In genomic region chrX:19814240-19814639, GRCh38 we compare ENCODE assay signal across 9 cellular contexts.
DNase-seq lines count a peak whose midpoint lies in the region; ATAC-seq and TF ChIP-seq lines count a peak whose summit lies in the region.
"Had no signal": no experiment of that assay in that cellular context is flagged by ENCODE, and none has a peak within 500 bp of the region (broad histone marks: within the 10 kb centered on the region; RNA-seq: fewer than 3 reads in every experiment).

No MANE protein-coding gene starts in this region.

- ATAC-seq in left cardiac atrium, result peak; percentile 34 to 38
- ATAC-seq in esophagus mucosa, result peak; percentile 11
- ATAC-seq in upper lobe of right lung, result peak; percentile 95
- no peak for ATAC-seq in HG03439 (IDR thresholded peaks at IDR 0.05; ENCODE audit: unreplicated experiment)
- ATAC-seq: body of pancreas had no signal

- H3K4me1 ChIP-seq in right atrium auricular region, result no peaks in the 10 kb centered on the region
- peaks cover 52% of the 10 kb centered on the region for H3K4me1 ChIP-seq in OCI-LY1 (ENCODE audit: insufficient read depth, low read length, severe bottlenecking)
- H3K4me1 ChIP-seq in upper lobe of right lung, result peaks cover 17% of the 10 kb centered on the region
- H3K4me1 ChIP-seq: body of pancreas had no signal

- H3K36me3 ChIP-seq in right atrium auricular region (no peaks in the 10 kb centered on the region), OCI-LY1 (ENCODE audit: insufficient read depth, low read length) (no peaks in the 10 kb centered on the region), upper lobe of right lung (no peaks in the 10 kb centered on the region)

- no peak for DNase-seq in left cardiac atrium
- no peak for DNase-seq in right atrium auricular region (ENCODE audit: low spot score)
- DNase-seq in upper lobe of right lung, result no peak
- DNase-seq in NCI-H2081 (lab: John Stamatoyannopoulos, UW), result no peak
- DNase-seq in midbrain (lab: John Stamatoyannopoulos, UW), result no peak

- H3K9ac ChIP-seq in OCI-LY1 (ENCODE audit: low read length), result peak overlapping the region; percentile 24; the same call in 1 of the 2 replicates

- H3K4me2 ChIP-seq in OCI-LY1 (ENCODE audit: low read length), result peak overlapping the region; percentile 29; the same call in 1 of the 2 replicates

- no peaks in the 10 kb centered on the region for H4K20me1 ChIP-seq in OCI-LY1 (ENCODE audit: insufficient read depth, low read length)

- H3K27ac ChIP-seq in right atrium auricular region (no peak overlapping the region), OCI-LY1 (ENCODE audit: low read depth, low read length, poor library complexity, severe bottlenecking) (peak overlapping the region; percentile 69), upper lobe of right lung (no peak overlapping the region)
- H3K27ac ChIP-seq: body of pancreas had no signal

- TF ChIP-seq CTCF in right atrium auricular region (IDR thresholded peaks at IDR 0.05) (no peak), OCI-LY1 (IDR thresholded peaks at IDR 0.05; ENCODE audit: low read length) (peak; percentile 17; the same call in 1 of the 2 replicates), upper lobe of right lung (IDR thresholded peaks at IDR 0.05) (peak; percentile 4)

- no peaks in the 10 kb centered on the region for H3K9me2 ChIP-seq in OCI-LY1 (ENCODE audit: low read depth, low read length)

- no peak overlapping the region for H2AFZ ChIP-seq in OCI-LY1 (ENCODE audit: low read length)

- intact Hi-C loops in left cardiac atrium (cut with DNase I) (no loop called here), upper lobe of right lung (cut with DNase I) (no loop called here)

- peaks cover 0 to under 1% of the 10 kb centered on the region in 2 donors for H3K9me3 ChIP-seq in right atrium auricular region
- H3K9me3 ChIP-seq in OCI-LY1 (ENCODE audit: low read length), result no peaks in the 10 kb centered on the region
- H3K9me3 ChIP-seq in upper lobe of right lung, result no peaks in the 10 kb centered on the region
- H3K9me3 ChIP-seq: body of pancreas had no signal

- no peaks in the 10 kb centered on the region for H3F3A ChIP-seq in OCI-LY1 (ENCODE audit: insufficient read depth, low read length)

- H3K4me3 ChIP-seq in right atrium auricular region (no peak overlapping the region), OCI-LY1 (ENCODE audit: low read depth, low read length, poor library complexity, severe bottlenecking) (no peak overlapping the region), upper lobe of right lung (no peak overlapping the region)
- H3K4me3 ChIP-seq: body of pancreas had no signal

- H3K27me3 ChIP-seq in right atrium auricular region, result no peaks in the 10 kb centered on the region
- H3K27me3 ChIP-seq in OCI-LY1 (ENCODE audit: insufficient read depth, low read length), result no peaks in the 10 kb centered on the region
- no peaks in the 10 kb centered on the region for H3K27me3 ChIP-seq in upper lobe of right lung
- H3K27me3 ChIP-seq: body of pancreas had no signal

- no peaks in the 10 kb centered on the region for H3K79me2 ChIP-seq in OCI-LY1 (ENCODE audit: insufficient read depth, low read length)

Comparison
In these comparisons a context has a peak if more than half of its experiments do, and no peak if none do; other contexts are left out.
1. CTCF ChIP-seq: peak in OCI-LY1 (single experiment) and upper lobe of right lung (single experiment); none in right atrium auricular region (0 of 2).